Comparison of ENCODE assay signal across 8 cellular contexts in genomic region chr12:57898308-57898970, GRCh38. TPM values are rescaled to one million over a fixed set of nuclear protein-coding genes. Genes with fewer than 3 reads are reported as not detected.
DNase-seq lines count a peak whose midpoint lies in the region; ATAC-seq and TF ChIP-seq lines count a peak whose summit lies in the region.

No MANE protein-coding gene starts in this region.

- H4K20me1 ChIP-seq in OCI-LY1 (ENCODE audit: insufficient read depth, low read length) = no peaks in the 10 kb centered on the region
- H4K20me1 ChIP-seq in H9 (ENCODE audit: control insufficient read depth, insufficient read depth, insufficient read length) = no peaks in the 10 kb centered on the region

- peaks cover 29% of the 10 kb centered on the region for H3K27me3 Mint-ChIP-seq in H9 (ENCODE audit: low read depth)

- H3K4me1 Mint-ChIP-seq in H9 = peaks cover 37 to 40% of the 10 kb centered on the region in 2 experiments

- H3K9me2 ChIP-seq in OCI-LY1 (ENCODE audit: low read depth, low read length) = no peaks in the 10 kb centered on the region

- no peak overlapping the region for H3K4me3 Mint-ChIP-seq in H9

- H2BK12ac ChIP-seq in H9 (ENCODE audit: insufficient read length, low read depth, low read length) = no peak overlapping the region

- H3K4me1 ChIP-seq in OCI-LY1 (ENCODE audit: insufficient read depth, low read length, severe bottlenecking) (peaks cover 28% of the 10 kb centered on the region), esophagus muscularis mucosa (peaks cover 55 to 65% (median 59%) of the 10 kb centered on the region in 4 donors), upper lobe of left lung (peaks cover 56 to 59% (median 57%) of the 10 kb centered on the region in 4 donors), H9 (ENCODE audit: insufficient read depth, low read length) (peaks cover 15% of the 10 kb centered on the region; the same call in 1 of the 2 replicates)

- no peak overlapping the region for H3K56ac ChIP-seq in H9 (ENCODE audit: insufficient read length, low read depth, low read length)

- H3K4me3 ChIP-seq in GM12865 (ENCODE audit: low read depth, low read length) (peak overlapping the region; percentile 19), OCI-LY1 (ENCODE audit: low read depth, low read length, poor library complexity, severe bottlenecking) (no peak overlapping the region), esophagus muscularis mucosa (no peak overlapping the region), upper lobe of left lung (no peak overlapping the region)

- H2BK120ac ChIP-seq in H9 (ENCODE audit: low read depth, low read length, poor library complexity, severe bottlenecking) = no peak overlapping the region

- WGBS in esophagus muscularis mucosa = 45% methylated on average over 5 of the region's 5 CpGs
- 33 to 34% methylated on average over 5 of the region's 5 CpGs for WGBS in upper lobe of left lung, 2 donors
- WGBS in H9 (ENCODE audit: extremely low coverage, insufficient read length, low lambda C conversion rate) = no CpG with 5 or more reads among the region's 5 CpGs

- no peak overlapping the region for H3K4ac ChIP-seq in H9 (ENCODE audit: low read depth, low read length)

- no peak overlapping the region for H3K23ac ChIP-seq in H9 (ENCODE audit: insufficient read length, low read depth, low read length)

- H4K5ac ChIP-seq in H9 (ENCODE audit: insufficient read length, low read depth, low read length) = no peak overlapping the region

- H3K36me3 Mint-ChIP-seq in H9 (ENCODE audit: insufficient read depth in 1 of 3, low read depth in 3 of 3) = no peaks in the 10 kb centered on the region; a peak in 1 of 7 replicates

- H4K91ac ChIP-seq in H9 (ENCODE audit: insufficient read length, low read depth, low read length) = no peak overlapping the region

- H3K27me3 ChIP-seq in OCI-LY1 (ENCODE audit: insufficient read depth, low read length) (peaks cover 23% of the 10 kb centered on the region), esophagus muscularis mucosa (no peaks in the 10 kb centered on the region), upper lobe of left lung (no peaks in the 10 kb centered on the region), H9 (ENCODE audit: insufficient read depth, low read length) (peaks cover 4% of the 10 kb centered on the region; the same call in 1 of the 2 replicates)

- no peak overlapping the region for H3K9ac ChIP-seq in OCI-LY1 (ENCODE audit: low read length)
- no peak overlapping the region for H3K9ac ChIP-seq in H9 (ENCODE audit: extremely low read depth, insufficient read length, low read length)

- H3K23me2 ChIP-seq in H9 (ENCODE audit: insufficient read length, low read depth, low read length, poor library complexity, severe bottlenecking) = peaks cover 12% of the 10 kb centered on the region

- no peak for TF ChIP-seq EP300 in esophagus muscularis mucosa (IDR thresholded peaks at IDR 0.05)
- no peak for TF ChIP-seq EP300 in upper lobe of left lung (IDR thresholded peaks at IDR 0.05)

- H3K9me3 ChIP-seq in OCI-LY1 (ENCODE audit: low read length) (no peaks in the 10 kb centered on the region), esophagus muscularis mucosa (no peaks in the 10 kb centered on the region), upper lobe of left lung (no peaks in the 10 kb centered on the region), H9 (ENCODE audit: control insufficient read depth, low read depth, low read length) (no peaks in the 10 kb centered on the region)

- TF ChIP-seq POLR2A in esophagus muscularis mucosa (IDR thresholded peaks at IDR 0.05; ENCODE audit: low read depth) (no peak), upper lobe of left lung (IDR thresholded peaks at IDR 0.05) (no peak)

- H3K79me2 ChIP-seq in OCI-LY1 (ENCODE audit: insufficient read depth, low read length) = no peaks in the 10 kb centered on the region
- no peaks in the 10 kb centered on the region for H3K79me2 ChIP-seq in H9 (ENCODE audit: insufficient read depth, low read length)

- H2AFZ ChIP-seq in OCI-LY1 (ENCODE audit: low read length) = no peak overlapping the region
- H2AFZ ChIP-seq in H9 (ENCODE audit: low read length) = no peak overlapping the region

- H4K8ac ChIP-seq in H9 (replicated peaks; ENCODE audit: insufficient read length, low read depth, low read length) = no peak overlapping the region

- H3K27ac Mint-ChIP-seq in H9 = no peak overlapping the region

- no peak overlapping the region for H2BK20ac ChIP-seq in H9 (ENCODE audit: low read depth, low read length, poor library complexity, severe bottlenecking)

- H3K14ac ChIP-seq in H9 (ENCODE audit: insufficient read depth, low read length) = no peak overlapping the region

- no peak overlapping the region for H2AK5ac ChIP-seq in H9 (ENCODE audit: insufficient read length, low read length)

- DNase-seq in GM12865 (ENCODE audit: low read depth) (peak; percentile 78), esophagus muscularis mucosa (ENCODE audit: extremely low spot score) (no peak), upper lobe of left lung (no peak), H9 (no peak), SW 1271 (lab: John Stamatoyannopoulos, UW) (no peak), OCI-M2 (lab: John Stamatoyannopoulos, UW; ENCODE audit: unreplicated experiment) (no peak)

- H3T11ph ChIP-seq in H9 (ENCODE audit: low read length) = no peak overlapping the region

- H3K4me2 ChIP-seq in OCI-LY1 (ENCODE audit: low read length) = no peak overlapping the region
- H3K4me2 ChIP-seq in H9 (ENCODE audit: insufficient read depth, insufficient read length, low read length) = no peak overlapping the region

- H3F3A ChIP-seq in OCI-LY1 (ENCODE audit: insufficient read depth, low read length) = no peaks in the 10 kb centered on the region

- ATAC-seq in GM21717 (IDR thresholded peaks at IDR 0.05; ENCODE audit: unreplicated experiment) (peak; percentile 38), upper lobe of left lung (ENCODE audit: low FRiP score in 2 of 2) (no peak)

- H3K18ac ChIP-seq in H9 (ENCODE audit: insufficient read length, low read depth, low read length) = no peak overlapping the region

- no peaks in the 10 kb centered on the region for H3K9me3 Mint-ChIP-seq in H9

- intact Hi-C loops in esophagus muscularis mucosa (cut with DNase I) = no loop called here

- no peak for TF ChIP-seq CTCF in GM12865 (IDR thresholded peaks at IDR 0.05; ENCODE audit: insufficient read depth, low read depth, low read length, missing control alignments)
- no peak for TF ChIP-seq CTCF in OCI-LY1 (IDR thresholded peaks at IDR 0.05; ENCODE audit: low read length)
- TF ChIP-seq CTCF in esophagus muscularis mucosa (IDR thresholded peaks at IDR 0.05) = no peak
- TF ChIP-seq CTCF in upper lobe of left lung (IDR thresholded peaks at IDR 0.05) = no peak
- no peak for TF ChIP-seq CTCF in H9 (conservative IDR thresholded peaks at IDR 0.05)

- peak overlapping the region; percentile 26 for H3K27ac ChIP-seq in OCI-LY1 (ENCODE audit: low read depth, low read length, poor library complexity, severe bottlenecking)
- H3K27ac ChIP-seq in esophagus muscularis mucosa (replicated peaks in 1 of 4) = peak overlapping the region; percentile 93 to 99 (median 96)
- peak overlapping the region; percentile 94 to 99 (median 96) for H3K27ac ChIP-seq in upper lobe of left lung
- no peak overlapping the region for H3K27ac ChIP-seq in H9 (ENCODE audit: insufficient read length, low read depth, low read length)

- no peaks in the 10 kb centered on the region for H3K79me1 ChIP-seq in H9 (ENCODE audit: insufficient read depth, low read depth, low read length, poor library complexity, severe bottlenecking)

- H2BK15ac ChIP-seq in H9 (ENCODE audit: low read depth, low read length) = no peak overlapping the region

- H3K36me3 ChIP-seq in OCI-LY1 (ENCODE audit: insufficient read depth, low read length) (no peaks in the 10 kb centered on the region), esophagus muscularis mucosa (no peaks in the 10 kb centered on the region), upper lobe of left lung (no peaks in the 10 kb centered on the region)

- H2BK5ac ChIP-seq in H9 (ENCODE audit: insufficient read length, low read length) = no peak overlapping the region

RNA-seq across cellular contexts. Expression of gene ATP23, which starts 42.9 kb away (rescaled TPM):
- total RNA-seq in esophagus muscularis mucosa (10 to 100 TPM; 10.3 to 17.9 (median 14.8) TPM), upper lobe of left lung (10 to 100 TPM in 1 of 6 donors, 1 to 10 TPM in 4, not detected in 1; 4.7 to 18.8 (median 7.7) TPM), H9 (2021) (4.7 and 5.1 TPM in 2 replicates)

RNA-seq across cellular contexts. Expression of gene CTDSP2, which starts 51.9 kb away (rescaled TPM):
- 100 to 1,000 TPM; 127 to 249 (median 196) TPM for total RNA-seq in esophagus muscularis mucosa
- total RNA-seq in upper lobe of left lung = 100 to 1,000 TPM; 153 to 226 (median 175) TPM
- total RNA-seq in H9 (2021) = 97.5 and 103 TPM in 2 replicates
